In genomic region chr1:223363856-223364684, GRCh38 we compare ENCODE assay signal across 8 cellular contexts. TPM values are rescaled to one million over a fixed set of nuclear protein-coding genes. Genes with fewer than 3 reads are reported as not detected.
DNase-seq lines count a peak whose midpoint lies in the region; ATAC-seq, FAIRE-seq and TF ChIP-seq lines count a peak whose summit lies in the region.

SUSD4 (minus strand) TSS chr1:223364176; CDS start chr1:223363425, 751 bp downstream.

- peaks cover 6 to 26% (median 21%) of the 10 kb centered on the region in 4 donors for H3K4me1 Mint-ChIP-seq in naive thymus-derived CD8-positive, alpha-beta T cell
- peaks cover 11% of the 10 kb centered on the region for H3K4me1 Mint-ChIP-seq in stimulated activated effector memory CD8-positive, alpha-beta T cell treated with anti-CD3 and anti-CD28 coated beads, Interleukin-12 subunit alpha, Interleukin-12 subunit beta, amount 100 ng/mL, for 72 hours

- DNase-seq in D721Med (ENCODE audit: insufficient read length, low spot score) = peak; percentile 50
- peak; percentile 84 for DNase-seq in NCI-H510A (lab: John Stamatoyannopoulos, UW)
- DNase-seq in activated CD8-positive, alpha-beta memory T cell treated with anti-CD3 and anti-CD28 coated beads, Interleukin-2, amount 50 U/mL, for 48 hours = peak; percentile 79
- no peak for DNase-seq in epithelial cell of esophagus (ENCODE audit: low read depth)
- DNase-seq in naive thymus-derived CD8-positive, alpha-beta T cell = peak; percentile 59 to 84 (median 74)
- peak; percentile 13 to 54 for DNase-seq in stimulated activated effector memory CD8-positive, alpha-beta T cell treated with anti-CD3 and anti-CD28 coated beads, Interleukin-12 subunit alpha, Interleukin-12 subunit beta, amount 100 ng/mL, for 72 hours (ENCODE audit: low spot score in 2 of 2)

- H3K27ac Mint-ChIP-seq in naive thymus-derived CD8-positive, alpha-beta T cell = peak within 1 kb of the TSS in 8 of 10 donors; percentile 63 to 85 (median 81)
- H3K27ac Mint-ChIP-seq in stimulated activated effector memory CD8-positive, alpha-beta T cell treated with anti-CD3 and anti-CD28 coated beads, Interleukin-12 subunit alpha, Interleukin-12 subunit beta, amount 100 ng/mL, for 72 hours = no peak within 1 kb of the TSS

- ATAC-seq in HG02759 (IDR thresholded peaks at IDR 0.05; ENCODE audit: unreplicated experiment) = peak; percentile 80
- ATAC-seq in naive thymus-derived CD8-positive, alpha-beta T cell = peak; percentile 78 to 87
- ATAC-seq in stimulated activated effector memory CD8-positive, alpha-beta T cell treated with anti-CD3 and anti-CD28 coated beads, Interleukin-12 subunit alpha, Interleukin-12 subunit beta, amount 100 ng/mL, for 72 hours = peak; percentile 80
- no peak for ATAC-seq in HG02642 (IDR thresholded peaks at IDR 0.05; ENCODE audit: poor library complexity, unreplicated experiment)

- peaks cover 0 to 25% (median 0%) of the 10 kb centered on the region in 5 donors for H3K27me3 Mint-ChIP-seq in naive thymus-derived CD8-positive, alpha-beta T cell

- H3K36me3 Mint-ChIP-seq in naive thymus-derived CD8-positive, alpha-beta T cell = no peaks in the 10 kb centered on the region
- no peaks in the 10 kb centered on the region for H3K36me3 Mint-ChIP-seq in stimulated activated effector memory CD8-positive, alpha-beta T cell treated with anti-CD3 and anti-CD28 coated beads, Interleukin-12 subunit alpha, Interleukin-12 subunit beta, amount 100 ng/mL, for 72 hours

- TF ChIP-seq CTCF in D721Med (IDR thresholded peaks at IDR 0.05; ENCODE audit: insufficient read depth, missing control alignments) (no peak), epithelial cell of esophagus (IDR thresholded peaks at IDR 0.05; ENCODE audit: insufficient read depth, low read depth, low read length, missing control alignments) (no peak)

- peak within 1 kb of the TSS; percentile 88 to 94 (median 92) for H3K4me3 Mint-ChIP-seq in naive thymus-derived CD8-positive, alpha-beta T cell
- peak within 1 kb of the TSS; percentile 70 for H3K4me3 Mint-ChIP-seq in stimulated activated effector memory CD8-positive, alpha-beta T cell treated with anti-CD3 and anti-CD28 coated beads, Interleukin-12 subunit alpha, Interleukin-12 subunit beta, amount 100 ng/mL, for 72 hours

- H3K9me3 Mint-ChIP-seq in naive thymus-derived CD8-positive, alpha-beta T cell = peaks cover 0 to 4% (median 0%) of the 10 kb centered on the region in 9 donors
- no peaks in the 10 kb centered on the region for H3K9me3 Mint-ChIP-seq in stimulated activated effector memory CD8-positive, alpha-beta T cell treated with anti-CD3 and anti-CD28 coated beads, Interleukin-12 subunit alpha, Interleukin-12 subunit beta, amount 100 ng/mL, for 72 hours

- peak within 1 kb of the TSS; percentile 37 for H3K4me3 ChIP-seq in epithelial cell of esophagus (ENCODE audit: low read length)

- no peak for FAIRE-seq in D721Med (lab: Jason Lieb, UNC)

- POLR2A ChIA-PET in naive thymus-derived CD8-positive, alpha-beta T cell (lab: Charles Lee) = interaction anchor here (0.7 to 1.2 kb wide), 4 partner anchors 10 to 221 kb away, joined by 3 to 9 read pairs (median 4); partner anchors contain the start of gene TLR5

RNA-seq across cellular contexts. Expression of gene SUSD4, which starts in this region (rescaled TPM):
- total RNA-seq in naive thymus-derived CD8-positive, alpha-beta T cell = under 1 TPM; 0.52 to 0.66 TPM
- polyA plus RNA-seq in naive thymus-derived CD8-positive, alpha-beta T cell = 1 to 10 TPM; 2.6 to 7.8 (median 3.1) TPM
